In genomic region chr4:56387023-56388001, GRCh38 we compare ENCODE assay signal across 1 cellular context.
TF ChIP-seq lines count a peak whose summit lies in the region.

A gene with protein sequence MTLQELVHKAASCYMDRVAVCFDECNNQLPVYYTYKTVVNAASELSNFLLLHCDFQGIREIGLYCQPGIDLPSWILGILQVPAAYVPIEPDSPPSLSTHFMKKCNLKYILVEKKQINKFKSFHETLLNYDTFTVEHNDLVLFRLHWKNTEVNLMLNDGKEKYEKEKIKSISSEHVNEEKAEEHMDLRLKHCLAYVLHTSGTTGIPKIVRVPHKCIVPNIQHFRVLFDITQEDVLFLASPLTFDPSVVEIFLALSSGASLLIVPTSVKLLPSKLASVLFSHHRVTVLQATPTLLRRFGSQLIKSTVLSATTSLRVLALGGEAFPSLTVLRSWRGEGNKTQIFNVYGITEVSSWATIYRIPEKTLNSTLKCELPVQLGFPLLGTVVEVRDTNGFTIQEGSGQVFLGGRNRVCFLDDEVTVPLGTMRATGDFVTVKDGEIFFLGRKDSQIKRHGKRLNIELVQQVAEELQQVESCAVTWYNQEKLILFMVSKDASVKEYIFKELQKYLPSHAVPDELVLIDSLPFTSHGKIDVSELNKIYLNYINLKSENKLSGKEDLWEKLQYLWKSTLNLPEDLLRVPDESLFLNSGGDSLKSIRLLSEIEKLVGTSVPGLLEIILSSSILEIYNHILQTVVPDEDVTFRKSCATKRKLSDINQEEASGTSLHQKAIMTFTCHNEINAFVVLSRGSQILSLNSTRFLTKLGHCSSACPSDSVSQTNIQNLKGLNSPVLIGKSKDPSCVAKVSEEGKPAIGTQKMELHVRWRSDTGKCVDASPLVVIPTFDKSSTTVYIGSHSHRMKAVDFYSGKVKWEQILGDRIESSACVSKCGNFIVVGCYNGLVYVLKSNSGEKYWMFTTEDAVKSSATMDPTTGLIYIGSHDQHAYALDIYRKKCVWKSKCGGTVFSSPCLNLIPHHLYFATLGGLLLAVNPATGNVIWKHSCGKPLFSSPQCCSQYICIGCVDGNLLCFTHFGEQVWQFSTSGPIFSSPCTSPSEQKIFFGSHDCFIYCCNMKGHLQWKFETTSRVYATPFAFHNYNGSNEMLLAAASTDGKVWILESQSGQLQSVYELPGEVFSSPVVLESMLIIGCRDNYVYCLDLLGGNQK (minus strand): TSS chr4:56387491. CDS start chr4:56384299, 3,192 bp downstream.

TF ChIP-seq in K562, 482 proteins besides CTCF, POLR2A, EP300 and RAD21 (continued from another document and continues in another):
- no peak for TF ChIP-seq ZNF407 (IDR thresholded peaks at IDR 0.05; ENCODE audit: low read depth)
- TF ChIP-seq RFX1 (IDR thresholded peaks at IDR 0.05), result no peak
- TF ChIP-seq ZNF282 (CRISPR knock-in tag; IDR thresholded peaks at IDR 0.05), result no peak
- no peak for TF ChIP-seq EGR1 (conservative IDR thresholded peaks at IDR 0.05)
- TF ChIP-seq ZNF644 (tag; IDR thresholded peaks at IDR 0.05; ENCODE audit: low read depth), result peak; percentile 30; the same call in 1 of the 2 replicates
- TF ChIP-seq, protein P1, sequence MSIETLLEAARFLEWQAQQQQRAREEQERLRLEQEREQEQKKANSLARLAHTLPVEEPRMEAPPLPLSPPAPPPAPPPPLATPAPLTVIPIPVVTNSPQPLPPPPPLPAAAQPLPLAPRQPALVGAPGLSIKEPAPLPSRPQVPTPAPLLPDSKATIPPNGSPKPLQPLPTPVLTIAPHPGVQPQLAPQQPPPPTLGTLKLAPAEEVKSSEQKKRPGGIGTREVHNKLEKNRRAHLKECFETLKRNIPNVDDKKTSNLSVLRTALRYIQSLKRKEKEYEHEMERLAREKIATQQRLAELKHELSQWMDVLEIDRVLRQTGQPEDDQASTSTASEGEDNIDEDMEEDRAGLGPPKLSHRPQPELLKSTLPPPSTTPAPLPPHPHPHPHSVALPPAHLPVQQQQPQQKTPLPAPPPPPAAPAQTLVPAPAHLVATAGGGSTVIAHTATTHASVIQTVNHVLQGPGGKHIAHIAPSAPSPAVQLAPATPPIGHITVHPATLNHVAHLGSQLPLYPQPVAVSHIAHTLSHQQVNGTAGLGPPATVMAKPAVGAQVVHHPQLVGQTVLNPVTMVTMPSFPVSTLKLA (conservative IDR thresholded peaks at IDR 0.05), result peak; percentile 86 to 95
- no peak for TF ChIP-seq FIP1L1 (IDR thresholded peaks at IDR 0.05; ENCODE audit: low read depth, low read length, poor library complexity, severe bottlenecking)
- TF ChIP-seq, protein P2, sequence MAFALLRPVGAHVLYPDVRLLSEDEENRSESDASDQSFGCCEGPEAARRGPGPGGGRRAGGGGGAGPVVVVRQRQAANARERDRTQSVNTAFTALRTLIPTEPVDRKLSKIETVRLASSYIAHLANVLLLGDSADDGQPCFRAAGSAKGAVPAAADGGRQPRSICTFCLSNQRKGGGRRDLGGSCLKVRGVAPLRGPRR (CRISPR knock-in tag; IDR thresholded peaks at IDR 0.05), result no peak
- TF ChIP-seq KDM1A (IDR thresholded peaks at IDR 0.05), result peak in 1 of 2 experiments; percentile 43; a peak in 2 of 4 replicates
- peak; percentile 58; the same call in 1 of the 2 replicates for TF ChIP-seq GABPA (tag; conservative IDR thresholded peaks at IDR 0.05; ENCODE audit: low read depth)
- no peak for TF ChIP-seq ZNF79 (CRISPR knock-in tag; IDR thresholded peaks at IDR 0.05; ENCODE audit: low read depth)
- TF ChIP-seq POLR3G (IDR thresholded peaks at IDR 0.05; ENCODE audit: extremely low read depth, insufficient read length, insufficient replicate concordance), result no peak
- TF ChIP-seq IFI16 (CRISPR knock-in tag; IDR thresholded peaks at IDR 0.05), result no peak
- TF ChIP-seq ZBTB7A (IDR thresholded peaks at IDR 0.05; ENCODE audit: borderline replicate concordance, control insufficient read depth, low read depth, low read length), result no peak
- no peak for TF ChIP-seq BACH1 (tag; IDR thresholded peaks at IDR 0.05)
- TF ChIP-seq ZNF699 (CRISPR knock-in tag; IDR thresholded peaks at IDR 0.05; ENCODE audit: insufficient replicate concordance), result no peak
- no peak; a peak in 1 of 4 replicates for TF ChIP-seq TRIM24 (IDR thresholded peaks at IDR 0.05)
- TF ChIP-seq DMBX1 (CRISPR knock-in tag; IDR thresholded peaks at IDR 0.05; ENCODE audit: borderline replicate concordance), result no peak
- no peak for TF ChIP-seq HMG20A (CRISPR knock-in tag; conservative IDR thresholded peaks at IDR 0.05)
- TF ChIP-seq SRSF9 (IDR thresholded peaks at IDR 0.05; ENCODE audit: borderline replicate concordance, low read depth, low read length), result no peak
- no peak for TF ChIP-seq HOXB6 (CRISPR knock-in tag; IDR thresholded peaks at IDR 0.05; ENCODE audit: borderline replicate concordance)
- TF ChIP-seq SFPQ (IDR thresholded peaks at IDR 0.05; ENCODE audit: low read depth, low read length), result no peak
- TF ChIP-seq ZNF347 (CRISPR knock-in tag; IDR thresholded peaks at IDR 0.05; ENCODE audit: low read depth), result no peak
- TF ChIP-seq ARID1B (IDR thresholded peaks at IDR 0.05), result peak; percentile 43; the same call in 1 of the 2 replicates
- no peak for TF ChIP-seq CBFA2T3 (IDR thresholded peaks at IDR 0.05)
- peak; percentile 76 for TF ChIP-seq SAP30 (IDR thresholded peaks at IDR 0.05; ENCODE audit: borderline replicate concordance, insufficient read depth, low read depth, low read length, poor library complexity, severe bottlenecking)
- no peak for TF ChIP-seq ZC3H11A (IDR thresholded peaks at IDR 0.05; ENCODE audit: low read depth, low read length)
- no peak for TF ChIP-seq EZH2 (IDR thresholded peaks at IDR 0.05; ENCODE audit: borderline replicate concordance, low read depth, low read length)
- TF ChIP-seq SP1 (CRISPR knock-in tag; IDR thresholded peaks at IDR 0.05), result peak; percentile 79
- TF ChIP-seq GTF2A2 (tag; IDR thresholded peaks at IDR 0.05), result no peak
- no peak for TF ChIP-seq ZFP36 (IDR thresholded peaks at IDR 0.05; ENCODE audit: low read depth, low read length, partially characterized antibody)
- no peak for TF ChIP-seq KDM2B (CRISPR knock-in tag; IDR thresholded peaks at IDR 0.05)
- TF ChIP-seq ZNF274 (IDR thresholded peaks at IDR 0.05; ENCODE audit: borderline replicate concordance, low read depth, low read length), result no peak
- no peak for TF ChIP-seq RFX5 (IDR thresholded peaks at IDR 0.05; ENCODE audit: low read depth, low read length)
- TF ChIP-seq POLR2B (IDR thresholded peaks at IDR 0.05; ENCODE audit: low read depth, partially characterized antibody), result peak; percentile 95
- peak; percentile 59; the same call in 1 of the 2 replicates for TF ChIP-seq ZBTB1 (CRISPR knock-in tag; IDR thresholded peaks at IDR 0.05; ENCODE audit: borderline replicate concordance, low read depth)
- TF ChIP-seq MCM5 (IDR thresholded peaks at IDR 0.05; ENCODE audit: low read depth), result no peak
- TF ChIP-seq RNF2 (IDR thresholded peaks at IDR 0.05), result no peak; the same call in 1 of the 2 replicates
- peak; percentile 68 for TF ChIP-seq PML (IDR thresholded peaks at IDR 0.05; ENCODE audit: low read length)
- peak; percentile 100 for TF ChIP-seq MTA1 (IDR thresholded peaks at IDR 0.05; ENCODE audit: borderline replicate concordance)
- no peak for TF ChIP-seq MAFF (IDR thresholded peaks at IDR 0.05; ENCODE audit: low read length)
- TF ChIP-seq E2F1 (CRISPR knock-in tag; IDR thresholded peaks at IDR 0.05), result no peak; the same call in 1 of the 2 replicates
- TF ChIP-seq SMAD1 (IDR thresholded peaks at IDR 0.05; ENCODE audit: low read depth, low read length, partially characterized antibody), result peak; percentile 20
- peak; percentile 98 for TF ChIP-seq KHSRP (IDR thresholded peaks at IDR 0.05)
- TF ChIP-seq ZNF778 (CRISPR knock-in tag; IDR thresholded peaks at IDR 0.05), result no peak
- TF ChIP-seq ZNF354B (CRISPR knock-in tag; IDR thresholded peaks at IDR 0.05), result no peak
- no peak; the same call in 1 of the 2 replicates for TF ChIP-seq TCF7 (IDR thresholded peaks at IDR 0.05; ENCODE audit: borderline replicate concordance)
- TF ChIP-seq ETS2 (tag; IDR thresholded peaks at IDR 0.05; ENCODE audit: borderline replicate concordance, poor library complexity, severe bottlenecking), result no peak
- TF ChIP-seq ZNF224 (CRISPR knock-in tag; IDR thresholded peaks at IDR 0.05), result no peak
- no peak for TF ChIP-seq ERF (CRISPR knock-in tag; IDR thresholded peaks at IDR 0.05)
- TF ChIP-seq, protein P3, sequence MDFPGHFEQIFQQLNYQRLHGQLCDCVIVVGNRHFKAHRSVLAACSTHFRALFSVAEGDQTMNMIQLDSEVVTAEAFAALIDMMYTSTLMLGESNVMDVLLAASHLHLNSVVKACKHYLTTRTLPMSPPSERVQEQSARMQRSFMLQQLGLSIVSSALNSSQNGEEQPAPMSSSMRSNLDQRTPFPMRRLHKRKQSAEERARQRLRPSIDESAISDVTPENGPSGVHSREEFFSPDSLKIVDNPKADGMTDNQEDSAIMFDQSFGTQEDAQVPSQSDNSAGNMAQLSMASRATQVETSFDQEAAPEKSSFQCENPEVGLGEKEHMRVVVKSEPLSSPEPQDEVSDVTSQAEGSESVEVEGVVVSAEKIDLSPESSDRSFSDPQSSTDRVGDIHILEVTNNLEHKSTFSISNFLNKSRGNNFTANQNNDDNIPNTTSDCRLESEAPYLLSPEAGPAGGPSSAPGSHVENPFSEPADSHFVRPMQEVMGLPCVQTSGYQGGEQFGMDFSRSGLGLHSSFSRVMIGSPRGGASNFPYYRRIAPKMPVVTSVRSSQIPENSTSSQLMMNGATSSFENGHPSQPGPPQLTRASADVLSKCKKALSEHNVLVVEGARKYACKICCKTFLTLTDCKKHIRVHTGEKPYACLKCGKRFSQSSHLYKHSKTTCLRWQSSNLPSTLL (IDR thresholded peaks at IDR 0.05), result no peak
- TF ChIP-seq FOXK2 (conservative IDR thresholded peaks at IDR 0.05 in 1 of 2, IDR thresholded peaks at IDR 0.05 in 1 of 2; ENCODE audit: low read depth in 2 of 2), result peak; percentile 90 to 95
